Comparison of ENCODE assay signal across 15 cellular contexts in the genomic region with DNA sequence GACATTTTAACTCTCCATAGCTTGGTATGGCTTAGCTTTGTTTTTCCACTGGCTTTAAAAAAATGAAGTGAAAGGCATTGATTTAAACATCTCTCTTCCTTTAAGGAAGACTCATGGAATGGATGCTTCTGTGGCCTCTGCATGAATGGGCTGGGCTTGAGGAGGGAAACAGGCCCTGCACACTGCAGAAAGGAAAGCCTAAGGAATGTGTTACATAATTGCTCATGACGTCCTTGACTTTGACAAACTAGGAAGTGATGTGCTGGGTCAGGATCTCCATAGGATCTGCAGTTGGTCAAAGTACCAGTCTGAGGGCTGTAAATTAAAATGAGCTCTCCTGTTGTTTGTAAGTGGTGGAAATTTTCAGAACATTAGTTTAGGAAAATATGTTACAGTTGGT. TPM values are rescaled to one million over a fixed set of nuclear protein-coding genes. Genes with fewer than 3 reads are reported as not detected.
DNase-seq lines count a peak whose midpoint lies in the region; ATAC-seq and TF ChIP-seq lines count a peak whose summit lies in the region.
"Had no signal": no experiment of that assay in that cellular context is flagged by ENCODE, and none has a peak within 500 bp of the region (broad histone marks: within the 10 kb centered on the region; RNA-seq: fewer than 3 reads in every experiment).

No MANE protein-coding gene starts in this region.

- no peaks in the 10 kb centered on the region for H3K36me3 ChIP-seq in body of pancreas (replicated peaks in 1 of 2; ENCODE audit: insufficient read depth in 1 of 2, low read depth in 2 of 2)
- no peaks in the 10 kb centered on the region for H3K36me3 ChIP-seq in left ventricle myocardium inferior

- no peaks in the 10 kb centered on the region for H3K9me3 ChIP-seq in body of pancreas
- no peaks in the 10 kb centered on the region for H3K9me3 ChIP-seq in left ventricle myocardium inferior (replicated peaks)

- no peak for TF ChIP-seq POLR2A in body of pancreas (IDR thresholded peaks at IDR 0.05)

- intact Hi-C loops in body of pancreas (cut with DNase I) (no loop called here), left ventricle myocardium inferior (cut with micrococcal nuclease) (no loop called here)

- H3K4me3 ChIP-seq in body of pancreas (no peak overlapping the region), left ventricle myocardium inferior (no peak overlapping the region)
- H3K4me3 ChIP-seq: PC-9 had no signal

- TF ChIP-seq CTCF in body of pancreas (IDR thresholded peaks at IDR 0.05) (no peak), left ventricle myocardium inferior (IDR thresholded peaks at IDR 0.05; ENCODE audit: borderline replicate concordance) (no peak)

- 12 to 21% methylated on average over 1 of the region's 1 CpG for WGBS in body of pancreas, 2 donors

- H3K27me3 ChIP-seq in body of pancreas (no peaks in the 10 kb centered on the region), left ventricle myocardium inferior (ENCODE audit: low read depth) (no peaks in the 10 kb centered on the region)

- ATAC-seq in body of pancreas: peak; percentile 42
- ATAC-seq in activated CD4-positive, CD25-positive, alpha-beta regulatory T cell treated with anti-CD3 and anti-CD28 coated beads, Interleukin-2, amount 50 U/mL, for 24 hours: no peak

- H3K27ac ChIP-seq in body of pancreas (no peak overlapping the region), left ventricle myocardium inferior (replicated peaks) (peak overlapping the region; percentile 9)
- H3K27ac ChIP-seq: C4-2B, PC-9 had no signal

- peak; percentile 52 for DNase-seq in HT1080 (ENCODE audit: low read depth)
- no peak for DNase-seq in body of pancreas
- DNase-seq in left ventricle myocardium inferior: no peak
- DNase-seq in renal cortical epithelial cell (ENCODE audit: low read depth): peak; percentile 51
- no peak for DNase-seq in NCI-H82 treated with DMSO at 0.1 percent for 48 hours (lab: John Stamatoyannopoulos, UW; ENCODE audit: unreplicated experiment)
- no peak for DNase-seq in pons (ENCODE audit: low spot score)
- no peak for DNase-seq in stimulated activated CD8-positive, alpha-beta memory T cell treated with anti-CD3 and anti-CD28 coated beads, Interleukin-4, amount 100 ng/mL, for 48 hours
- DNase-seq: activated CD4-positive, alpha-beta T cell treated with anti-CD3 and anti-CD28 coated beads, Interleukin-2, amount 50 U/mL, for 1 hour; aorta; NCI-H1105 treated with DMSO at 0.1 percent for 48 hours; NCI-H345; stimulated activated naive CD4-positive, alpha-beta T cell treated with Interleukin-2 at 50 U/mL for 16 hours had no signal

- H3K4me1 ChIP-seq in body of pancreas (no peaks in the 10 kb centered on the region), left ventricle myocardium inferior (peaks cover 98% of the 10 kb centered on the region)

RNA-seq across cellular contexts. Expression of gene SAMD4A, which starts 12.7 kb away (rescaled TPM):
- 10.0 and 16.3 TPM in 2 replicates for total RNA-seq in HT1080 (2014; rRNA removed; shearing (Covaris generic))
- 8.8 and 10.6 TPM in 2 replicates for polyA plus RNA-seq in HT1080 (2015; cell fraction: cytosol; rRNA removed)
- 29.2 and 29.6 TPM in 2 replicates for polyA plus RNA-seq in HT1080 (2015; cell fraction: nucleus; rRNA removed)
- total RNA-seq in body of pancreas (10 to 100 TPM; 11.2 to 15.3 TPM), left ventricle myocardium inferior (173 TPM), renal cortical epithelial cell (49.5 and 81.5 TPM in 2 replicates)

Comparison
In these comparisons a context has a peak if more than half of its experiments do, and no peak if none do; other contexts are left out.
1. DNase-seq: peak in HT1080 (single experiment) and renal cortical epithelial cell (single experiment); none in body of pancreas (0 of 4), left ventricle myocardium inferior (single experiment), NCI-H82 treated with DMSO at 0.1 percent for 48 hours (single experiment), pons (single experiment) and stimulated activated CD8-positive, alpha-beta memory T cell treated with anti-CD3 and anti-CD28 coated beads, Interleukin-4, amount 100 ng/mL, for 48 hours (single experiment).